ENCODE assay signal across 10 cellular contexts in genomic region chr1:11923069-11923826, GRCh38. TPM values are rescaled to one million over a fixed set of nuclear protein-coding genes. Genes with fewer than 3 reads are reported as not detected.
DNase-seq lines count a peak whose midpoint lies in the region; ATAC-seq and TF ChIP-seq lines count a peak whose summit lies in the region.
"Had no signal": no experiment of that assay in that cellular context is flagged by ENCODE, and none has a peak within 500 bp of the region (broad histone marks: within the 10 kb centered on the region; RNA-seq: fewer than 3 reads in every experiment).

No MANE protein-coding gene starts in this region.

- no peak overlapping the region for H3K14ac ChIP-seq in IMR-90 (replicated peaks; ENCODE audit: low read depth, low read length)

- POLR2A ChIA-PET in CD4-positive, alpha-beta memory T cell (lab: Charles Lee; ENCODE audit: partially characterized antibody) = interaction anchor here (1.0 to 2.1 kb wide), 3 partner anchors 13 to 15 kb away, joined by 9 to 26 read pairs (median 11); no protein-coding TSS in a partner anchor
- POLR2A ChIA-PET in IMR-90 (lab: Charles Lee; ENCODE audit: unreplicated experiment) = no interaction called here
- POLR2A ChIA-PET in naive thymus-derived CD8-positive, alpha-beta T cell (lab: Charles Lee) = interaction anchor here (4.5 kb wide), 1 partner anchor 14 kb away, joined by 37 read pairs; no protein-coding TSS in a partner anchor

- no peak overlapping the region for H2BK20ac ChIP-seq in IMR-90 (ENCODE audit: low read depth, low read length)

- CTCF ChIA-PET in CD4-positive, alpha-beta memory T cell (lab: Charles Lee; ENCODE audit: partially characterized antibody) = interaction anchor here (0.6 kb wide), 1 partner anchor 1883 kb away, joined by 3 read pairs; no protein-coding TSS in a partner anchor
- CTCF ChIA-PET in IMR-90 (lab: Yijun Ruan, JAX) = no interaction called here

- H2AK9ac ChIP-seq in IMR-90 (replicated peaks; ENCODE audit: low read depth, low read length, poor library complexity) = no peak overlapping the region

- H3K9ac ChIP-seq in IMR-90 (ENCODE audit: low read depth, low read length) = no peak overlapping the region
- no peak overlapping the region for H3K9ac ChIP-seq in adipocyte (ENCODE audit: low read length)

- H2BK120ac ChIP-seq in IMR-90 (ENCODE audit: low read depth, low read length) = no peak overlapping the region

- H3K4me2 ChIP-seq in IMR-90 (ENCODE audit: low read depth, low read length) = no peak overlapping the region; the same call in 1 of the 2 replicates

- H2AFZ ChIP-seq in IMR-90 (replicated peaks; ENCODE audit: low read length, poor library complexity) = no peak overlapping the region

- in situ Hi-C loops in IMR-90 (cut with MboI; ENCODE audit: low sequenced_read_pairs) = no loop called here

- intact Hi-C loops in CD4-positive, alpha-beta memory T cell (cut with micrococcal nuclease) = no loop called here
- intact Hi-C loops in IMR-90 (cut with micrococcal nuclease) = no loop called here

- peaks cover 0 to 3% (median 0%) of the 10 kb centered on the region in 8 donors for H3K9me3 Mint-ChIP-seq in CD4-positive, alpha-beta memory T cell
- no peaks in the 10 kb centered on the region for H3K9me3 Mint-ChIP-seq in naive thymus-derived CD8-positive, alpha-beta T cell

- ATAC-seq in IMR-90 (ENCODE audit: low read depth) (no peak), HG03520 (IDR thresholded peaks at IDR 0.05; ENCODE audit: unreplicated experiment) (no peak)
- no peak for ATAC-seq in naive thymus-derived CD8-positive, alpha-beta T cell
- ATAC-seq: esophagus mucosa had no signal

- 0 out of 2 replicates have a peak overlapping the region, but pooled peaks have one; percentile 3 for H3K56ac ChIP-seq in IMR-90 (ENCODE audit: extremely low read depth, insufficient read depth, low read length)

- H3K79me1 ChIP-seq in IMR-90 (ENCODE audit: low read depth in 1 of 2, low read length in 2 of 2) = peaks cover 10 to 52% of the 10 kb centered on the region in 2 experiments

- H4K8ac ChIP-seq in IMR-90 (ENCODE audit: low read depth in 2 of 2, low read length in 2 of 2) = no peak overlapping the region

- WGBS in IMR-90 (ENCODE audit: extremely low coverage in 2 of 2, insufficient read length in 1 of 2), 2 experiments = 90% methylated on average over 4 of the region's 24 CpGs; no CpG with 5 or more reads in 1 of the 2 experiments

- peaks cover 40% of the 10 kb centered on the region for H3K4me1 ChIP-seq in CD4-positive, alpha-beta memory T cell (ENCODE audit: insufficient read depth, low read length)
- H3K4me1 ChIP-seq in IMR-90 (ENCODE audit: control insufficient read depth, insufficient read depth, low read length) = peaks cover 17% of the 10 kb centered on the region
- peaks cover 38% of the 10 kb centered on the region for H3K4me1 ChIP-seq in adipocyte (ENCODE audit: control insufficient read depth, insufficient read depth, low read length)

- no peak for TF ChIP-seq RAD21 in IMR-90 (IDR thresholded peaks at IDR 0.05; ENCODE audit: low read length)

- H3K36me3 Mint-ChIP-seq in CD4-positive, alpha-beta memory T cell = peaks cover 20 to 47% of the 10 kb centered on the region in 2 donors
- peaks cover 0 to 54% (median 9%) of the 10 kb centered on the region in 3 donors for H3K36me3 Mint-ChIP-seq in naive thymus-derived CD8-positive, alpha-beta T cell

- no peak overlapping the region for H3K4ac ChIP-seq in IMR-90 (ENCODE audit: low read depth, low read length)

- H3K9me1 ChIP-seq in IMR-90 (ENCODE audit: insufficient read depth, low read length) = peaks cover 11% of the 10 kb centered on the region

- peaks cover 29 to 61% (median 40%) of the 10 kb centered on the region in 4 donors for H3K4me1 Mint-ChIP-seq in CD4-positive, alpha-beta memory T cell
- peaks cover 21 to 57% (median 49%) of the 10 kb centered on the region in 4 donors for H3K4me1 Mint-ChIP-seq in naive thymus-derived CD8-positive, alpha-beta T cell

- H2BK5ac ChIP-seq in IMR-90 (ENCODE audit: low read depth, low read length, poor library complexity, severe bottlenecking) = no peak overlapping the region

- H2AK5ac ChIP-seq in IMR-90 (ENCODE audit: low read depth, low read length) = no peak overlapping the region

- no peaks in the 10 kb centered on the region for H3K9me3 ChIP-seq in CD4-positive, alpha-beta memory T cell (ENCODE audit: control insufficient read depth in 1 of 2, low read length in 2 of 2)
- H3K9me3 ChIP-seq in IMR-90 (ENCODE audit: control insufficient read depth, insufficient read depth, low read length) (no peaks in the 10 kb centered on the region), adipocyte (ENCODE audit: control insufficient read depth, low read length) (no peaks in the 10 kb centered on the region)
- H3K9me3 ChIP-seq: tibial artery had no signal

- H4K20me1 ChIP-seq in IMR-90 (ENCODE audit: insufficient read depth, low read length) = peaks cover 51% of the 10 kb centered on the region

- no peak overlapping the region for H3K27ac ChIP-seq in CD4-positive, alpha-beta memory T cell (ENCODE audit: low read depth, low read length)
- H3K27ac ChIP-seq in IMR-90 (ENCODE audit: insufficient read depth, low read length) = no peak overlapping the region

- H3K27me3 ChIP-seq in CD4-positive, alpha-beta memory T cell (ENCODE audit: insufficient read depth, low read length) = no peaks in the 10 kb centered on the region
- H3K27me3 ChIP-seq in IMR-90 (ENCODE audit: control insufficient read depth, insufficient read depth, low read length) = no peaks in the 10 kb centered on the region
- H3K27me3 ChIP-seq in adipocyte (replicated peaks; ENCODE audit: control insufficient read depth, insufficient read depth, low read length) = no peaks in the 10 kb centered on the region
- H3K27me3 ChIP-seq: tibial artery had no signal

- H3K27ac Mint-ChIP-seq in CD4-positive, alpha-beta memory T cell = peak overlapping the region in 5 of 7 donors; percentile 25 to 81 (median 72)
- H3K27ac Mint-ChIP-seq in naive thymus-derived CD8-positive, alpha-beta T cell = peak overlapping the region in 6 of 10 donors; percentile 3 to 67 (median 58)

- dilution Hi-C loops in IMR-90 (cut with HindIII; ENCODE audit: low sequenced_read_pairs, unreplicated experiment) = no loop called here

- BruUV-seq in IMR-90 (replicated peaks; lab: Mats Ljungman, UMichigan) = no TSS peak

- H3K18ac ChIP-seq in IMR-90 (ENCODE audit: low read depth, low read length) = no peak overlapping the region

- no peak for TF ChIP-seq POLR2A in IMR-90 (IDR thresholded peaks at IDR 0.05; ENCODE audit: low read depth, low read length)

- H3K36me3 ChIP-seq in CD4-positive, alpha-beta memory T cell (ENCODE audit: insufficient read depth, low read length) = peaks cover 31% of the 10 kb centered on the region
- H3K36me3 ChIP-seq in IMR-90 (ENCODE audit: control insufficient read depth, insufficient read depth, low read length) = peaks cover 31% of the 10 kb centered on the region
- peaks cover 28% of the 10 kb centered on the region for H3K36me3 ChIP-seq in adipocyte (ENCODE audit: control insufficient read depth, insufficient read depth, low read length, severe bottlenecking)

- H3K4me3 ChIP-seq in CD4-positive, alpha-beta memory T cell (ENCODE audit: low read length in 2 of 2) = no peak overlapping the region
- H3K4me3 ChIP-seq in IMR-90 (ENCODE audit: insufficient read depth, low read depth, low read length) (no peak overlapping the region), adipocyte (ENCODE audit: low read length) (peak overlapping the region; percentile 37)

- no peak overlapping the region for H4K5ac ChIP-seq in IMR-90 (ENCODE audit: low read depth, low read length)

- H3K4me3 Mint-ChIP-seq in CD4-positive, alpha-beta memory T cell = peak overlapping the region; percentile 36 to 94 (median 88)
- peak overlapping the region; percentile 78 to 89 (median 84) for H3K4me3 Mint-ChIP-seq in naive thymus-derived CD8-positive, alpha-beta T cell

- H2BK15ac ChIP-seq in IMR-90 (ENCODE audit: low read depth, low read length) = no peak overlapping the region

- no peak overlapping the region for H4K91ac ChIP-seq in IMR-90 (ENCODE audit: insufficient read depth, low read depth, low read length)

- no peak overlapping the region for H3K23ac ChIP-seq in IMR-90 (ENCODE audit: low read depth, low read length)

- no peak for TF ChIP-seq CTCF in IMR-90 (conservative IDR thresholded peaks at IDR 0.05; ENCODE audit: low read depth, low read length)

- DNase-seq in CD4-positive, alpha-beta memory T cell = no peak
- DNase-seq in IMR-90 (no peak), adipocyte (ENCODE audit: low read depth) (no peak), NCI-H1417 treated with DMSO at 0.1 percent for 48 hours (lab: John Stamatoyannopoulos, UW) (no peak), AG20443 (ENCODE audit: low spot score) (no peak), NOMO-1 treated with dmso at 0.1 percent for 144 hours (lab: John Stamatoyannopoulos, UW; ENCODE audit: unreplicated experiment) (no peak)
- no peak for DNase-seq in naive thymus-derived CD8-positive, alpha-beta T cell
- DNase-seq: tibial artery had no signal

- H3K27me3 Mint-ChIP-seq in CD4-positive, alpha-beta memory T cell = no peaks in the 10 kb centered on the region
- H3K27me3 Mint-ChIP-seq in naive thymus-derived CD8-positive, alpha-beta T cell = no peaks in the 10 kb centered on the region

RNA-seq across cellular contexts. Expression of gene KIAA2013, which starts 3.0 kb away (rescaled TPM):
- total RNA-seq in CD4-positive, alpha-beta memory T cell = 10 to 100 TPM; 34.5 to 34.6 TPM
- polyA plus RNA-seq in CD4-positive, alpha-beta memory T cell = 10 to 100 TPM; 28.4 to 52.6 TPM
- total RNA-seq in IMR-90 (2012; rRNA removed) = 39.4 and 42.5 TPM in 2 replicates
- 88.1 and 100 TPM in 2 replicates for polyA plus RNA-seq in IMR-90 (2012; rRNA removed)
- 62.7 and 128 TPM in 2 replicates for polyA plus RNA-seq in IMR-90 (2012; cell fraction: cytosol; rRNA removed)
- 28.7 and 70.2 TPM in 2 replicates for polyA plus RNA-seq in IMR-90 (2012; cell fraction: nucleus; rRNA removed; ENCODE audit: low replicate concordance)
- total RNA-seq in naive thymus-derived CD8-positive, alpha-beta T cell = 10 to 100 TPM; 26.8 to 27.9 TPM
- 10 to 100 TPM; 19.6 to 51.6 (median 38.0) TPM for polyA plus RNA-seq in naive thymus-derived CD8-positive, alpha-beta T cell

RNA-seq across cellular contexts. Expression of gene PLOD1, which starts 11.3 kb away (rescaled TPM):
- total RNA-seq in CD4-positive, alpha-beta memory T cell = 1 to 10 TPM; 2.9 to 3.6 TPM
- 1 to 10 TPM; 2.5 to 2.6 TPM for polyA plus RNA-seq in CD4-positive, alpha-beta memory T cell
- total RNA-seq in IMR-90 (2012; rRNA removed) = 236 and 283 TPM in 2 replicates
- polyA plus RNA-seq in IMR-90 (2012; rRNA removed) = 609 and 635 TPM in 2 replicates
- polyA plus RNA-seq in IMR-90 (2012; cell fraction: cytosol; rRNA removed) = 441 and 849 TPM in 2 replicates
- 284 and 520 TPM in 2 replicates for polyA plus RNA-seq in IMR-90 (2012; cell fraction: nucleus; rRNA removed; ENCODE audit: low replicate concordance)
- total RNA-seq in naive thymus-derived CD8-positive, alpha-beta T cell = 1 to 10 TPM; 4.5 to 5.0 TPM
- 1 to 10 TPM; 5.0 to 7.9 (median 5.7) TPM for polyA plus RNA-seq in naive thymus-derived CD8-positive, alpha-beta T cell

RNA-seq across cellular contexts. Expression of gene MFN2, which starts 57.0 kb away (rescaled TPM):
- total RNA-seq in CD4-positive, alpha-beta memory T cell = 10 to 100 TPM; 44.0 to 53.7 TPM
- polyA plus RNA-seq in CD4-positive, alpha-beta memory T cell = 10 to 100 TPM; 29.0 to 29.5 TPM
- total RNA-seq in IMR-90 (2012; rRNA removed) = 76.4 and 84.2 TPM in 2 replicates
- polyA plus RNA-seq in IMR-90 (2012; rRNA removed) = 51.6 and 52.8 TPM in 2 replicates
- 33.4 and 38.2 TPM in 2 replicates for polyA plus RNA-seq in IMR-90 (2012; cell fraction: cytosol; rRNA removed)
- polyA plus RNA-seq in IMR-90 (2012; cell fraction: nucleus; rRNA removed; ENCODE audit: low replicate concordance) = 60.3 and 63.8 TPM in 2 replicates
- total RNA-seq in naive thymus-derived CD8-positive, alpha-beta T cell = 10 to 100 TPM; 47.1 to 49.9 TPM
- 10 to 100 TPM; 29.1 to 38.0 (median 29.5) TPM for polyA plus RNA-seq in naive thymus-derived CD8-positive, alpha-beta T cell

Comparison
In these comparisons a context has a peak if more than half of its experiments do, and no peak if none do; other contexts are left out.
1. RNA of gene PLOD1, which starts 11.3 kb away (total RNA-seq): 236 to 283 TPM in IMR-90; 4.5 to 5.0 TPM in naive thymus-derived CD8-positive, alpha-beta T cell and 2.9 to 3.6 TPM in CD4-positive, alpha-beta memory T cell; every median in the first group is over 10 times any median in the second.